Comparison of ENCODE assay signal across 8 cellular contexts in the genomic region with DNA sequence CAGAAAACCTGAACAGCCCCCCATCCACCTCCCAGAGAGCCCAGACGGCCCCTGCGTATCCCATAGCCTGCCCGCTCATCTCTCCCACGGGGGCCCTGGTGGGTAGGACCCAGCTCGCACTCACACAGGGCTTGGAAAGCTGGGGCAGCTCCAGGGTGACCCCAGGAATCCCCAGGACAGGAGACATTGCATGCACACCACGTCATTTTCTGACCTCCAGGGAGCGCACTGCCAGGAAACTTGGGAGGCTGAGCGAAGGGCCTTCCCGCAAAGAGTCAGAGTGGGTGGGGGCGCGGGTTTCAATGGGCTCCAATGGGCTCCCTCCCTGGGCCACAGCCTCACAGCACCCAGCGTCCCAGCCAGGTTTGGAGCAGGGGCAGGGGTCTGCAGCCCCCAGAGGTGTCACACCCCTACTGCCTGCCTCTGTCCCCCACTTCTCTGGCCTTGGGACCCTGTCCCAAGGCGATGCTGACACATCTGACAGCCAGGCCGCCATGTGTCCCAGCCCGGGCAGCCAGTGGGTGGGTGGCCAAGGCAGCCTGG. TPM values are rescaled to one million over a fixed set of nuclear protein-coding genes. Genes with fewer than 3 reads are reported as not detected.
DNase-seq lines count a peak whose midpoint lies in the region; ATAC-seq and TF ChIP-seq lines count a peak whose summit lies in the region.

No MANE protein-coding gene starts in this region.

- no peak overlapping the region for H3K4me2 ChIP-seq in OCI-LY7 (ENCODE audit: low read length)

- H3K79me2 ChIP-seq in OCI-LY7 (ENCODE audit: insufficient read depth, low read depth, low read length): no peaks in the 10 kb centered on the region

- H3K9me3 ChIP-seq in OCI-LY7 (ENCODE audit: low read length): no peaks in the 10 kb centered on the region

- peak; percentile 30 for TF ChIP-seq CTCF in GM12873 (IDR thresholded peaks at IDR 0.05; ENCODE audit: insufficient read depth, low read depth, low read length, missing control alignments)
- TF ChIP-seq CTCF in OCI-LY7 (conservative IDR thresholded peaks at IDR 0.05; ENCODE audit: low read length): peak; percentile 54
- TF ChIP-seq CTCF in epithelial cell of proximal tubule (conservative IDR thresholded peaks at IDR 0.05; ENCODE audit: low read depth, low read length): peak; percentile 30

- H3K9me3 Mint-ChIP-seq in activated naive CD4-positive, alpha-beta T cell treated with anti-CD3 and anti-CD28 coated beads for 36 hours: no peaks in the 10 kb centered on the region

- intact Hi-C loops in OCI-LY7 (cut with micrococcal nuclease; ENCODE audit: unreplicated experiment): no loop called here
- intact Hi-C loops in activated naive CD4-positive, alpha-beta T cell treated with anti-CD3 and anti-CD28 coated beads for 36 hours (cut with micrococcal nuclease): no loop called here

- H3K4me3 Mint-ChIP-seq in activated naive CD4-positive, alpha-beta T cell treated with anti-CD3 and anti-CD28 coated beads for 36 hours: no peak overlapping the region

- peaks cover 2% of the 10 kb centered on the region for H3K27me3 Mint-ChIP-seq in activated naive CD4-positive, alpha-beta T cell treated with anti-CD3 and anti-CD28 coated beads for 36 hours (ENCODE audit: low read depth)

- CTCF ChIA-PET in OCI-LY7 (lab: Charles Lee; ENCODE audit: unreplicated experiment): interaction anchor here (0.6 kb wide), 1 partner anchor 9 kb away, joined by 6 read pairs; no protein-coding TSS in a partner anchor
- CTCF ChIA-PET in activated naive CD4-positive, alpha-beta T cell treated with anti-CD3 and anti-CD28 coated beads for 36 hours (lab: Charles Lee): interaction anchor here (2.6 to 3.2 kb wide), 2 partner anchors 133 to 175 kb away, joined by 7 to 16 read pairs; no protein-coding TSS in a partner anchor

- H3K4me1 Mint-ChIP-seq in activated naive CD4-positive, alpha-beta T cell treated with anti-CD3 and anti-CD28 coated beads for 36 hours (ENCODE audit: low read depth): no peaks in the 10 kb centered on the region

- H3K4me3 ChIP-seq in OCI-LY7 (ENCODE audit: low read depth, low read length, poor library complexity, severe bottlenecking) (no peak overlapping the region), epithelial cell of proximal tubule (ENCODE audit: low read depth, low read length) (no peak overlapping the region), skeletal muscle cell (ENCODE audit: low read depth, low read length) (no peak overlapping the region)

- peak; percentile 12 for DNase-seq in OCI-LY7 (ENCODE audit: low spot score)
- no peak for DNase-seq in epithelial cell of proximal tubule (ENCODE audit: low read depth)
- peak; percentile 64 for DNase-seq in skeletal muscle cell (ENCODE audit: low read depth)
- no peak for DNase-seq in activated naive CD4-positive, alpha-beta T cell treated with anti-CD3 and anti-CD28 coated beads for 36 hours
- DNase-seq in activated CD4-positive, alpha-beta T cell treated with anti-CD3 and anti-CD28 coated beads for 4 hours: no peak

- POLR2A ChIA-PET in OCI-LY7 (lab: Charles Lee): interaction anchor here (0.7 kb wide), 1 partner anchor 34 kb away, joined by 4 read pairs; no protein-coding TSS in a partner anchor

- H3K36me3 Mint-ChIP-seq in activated naive CD4-positive, alpha-beta T cell treated with anti-CD3 and anti-CD28 coated beads for 36 hours (ENCODE audit: low read depth): no peaks in the 10 kb centered on the region

- H3K4me1 ChIP-seq in OCI-LY7 (ENCODE audit: insufficient read depth, low read length, poor library complexity, severe bottlenecking): no peaks in the 10 kb centered on the region

- no peaks in the 10 kb centered on the region for H4K20me1 ChIP-seq in OCI-LY7 (ENCODE audit: insufficient read depth, low read length)

- ATAC-seq in GM19324 (IDR thresholded peaks at IDR 0.05; ENCODE audit: low FRiP score, unreplicated experiment): no peak
- ATAC-seq in HG03565 (IDR thresholded peaks at IDR 0.05; ENCODE audit: unreplicated experiment): no peak

- BruUV-seq in OCI-LY7 (replicated peaks; lab: Mats Ljungman, UMichigan): no TSS peak

- H3K9me2 ChIP-seq in OCI-LY7 (ENCODE audit: insufficient read depth, low read length): no peaks in the 10 kb centered on the region

- no peaks in the 10 kb centered on the region for H3K36me3 ChIP-seq in OCI-LY7 (ENCODE audit: insufficient read depth, low read length)

- H2AFZ ChIP-seq in OCI-LY7 (ENCODE audit: low read length): no peak overlapping the region

- no peak overlapping the region for H3K27ac ChIP-seq in OCI-LY7 (ENCODE audit: low read depth, low read length, poor library complexity, severe bottlenecking)

- H3K27ac Mint-ChIP-seq in activated naive CD4-positive, alpha-beta T cell treated with anti-CD3 and anti-CD28 coated beads for 36 hours: no peak overlapping the region

RNA-seq across cellular contexts. Expression of gene SYT8, which starts 8.2 kb away (rescaled TPM):
- total RNA-seq in OCI-LY7 (2014; rRNA removed; shearing (Covaris generic)): not detected in 2 replicates
- total RNA-seq in OCI-LY7 (2022) (not detected in 2 replicates), epithelial cell of proximal tubule (0.81 TPM in 1 of 2 replicates, not detected in the other)
- not detected for total RNA-seq in activated naive CD4-positive, alpha-beta T cell treated with anti-CD3 and anti-CD28 coated beads for 36 hours

RNA-seq across cellular contexts. Expression of gene TNNI2, which starts 12.2 kb away (rescaled TPM):
- 2.5 and 7.3 TPM in 2 replicates for total RNA-seq in OCI-LY7 (2014; rRNA removed; shearing (Covaris generic))
- total RNA-seq in OCI-LY7 (2022): 8.7 and 14.3 TPM in 2 replicates
- not detected in 2 replicates for total RNA-seq in epithelial cell of proximal tubule
- not detected for total RNA-seq in activated naive CD4-positive, alpha-beta T cell treated with anti-CD3 and anti-CD28 coated beads for 36 hours

RNA-seq across cellular contexts. Expression of gene LSP1, which starts 26.3 kb away (rescaled TPM):
- total RNA-seq in OCI-LY7 (2014; rRNA removed; shearing (Covaris generic)): 195 and 232 TPM in 2 replicates
- total RNA-seq in OCI-LY7 (2022) (225 and 303 TPM in 2 replicates), epithelial cell of proximal tubule (0.58 TPM in 1 of 2 replicates, not detected in the other)
- total RNA-seq in activated naive CD4-positive, alpha-beta T cell treated with anti-CD3 and anti-CD28 coated beads for 36 hours: 10 to 100 TPM; 42.4 to 42.9 TPM

Comparison
In these comparisons a context has a peak if more than half of its experiments do, and no peak if none do; other contexts are left out.
1. DNase-seq: peak in OCI-LY7 (single experiment) and skeletal muscle cell (single experiment); none in epithelial cell of proximal tubule (single experiment), activated naive CD4-positive, alpha-beta T cell treated with anti-CD3 and anti-CD28 coated beads for 36 hours (single experiment) and activated CD4-positive, alpha-beta T cell treated with anti-CD3 and anti-CD28 coated beads for 4 hours (0 of 2).
2. RNA of gene LSP1, which starts 26.3 kb away (total RNA-seq): 195 to 303 TPM in OCI-LY7 and 42.4 to 42.9 TPM in activated naive CD4-positive, alpha-beta T cell treated with anti-CD3 and anti-CD28 coated beads for 36 hours; 0.58 TPM in epithelial cell of proximal tubule; every median in the first group is over 10 times any median in the second.
3. Peak in every context shown above with its lines, with median percentiles within 50 percentile points of each other: CTCF ChIP-seq.